Comparison of ENCODE assay signal across 1 cellular context in the genomic region with DNA sequence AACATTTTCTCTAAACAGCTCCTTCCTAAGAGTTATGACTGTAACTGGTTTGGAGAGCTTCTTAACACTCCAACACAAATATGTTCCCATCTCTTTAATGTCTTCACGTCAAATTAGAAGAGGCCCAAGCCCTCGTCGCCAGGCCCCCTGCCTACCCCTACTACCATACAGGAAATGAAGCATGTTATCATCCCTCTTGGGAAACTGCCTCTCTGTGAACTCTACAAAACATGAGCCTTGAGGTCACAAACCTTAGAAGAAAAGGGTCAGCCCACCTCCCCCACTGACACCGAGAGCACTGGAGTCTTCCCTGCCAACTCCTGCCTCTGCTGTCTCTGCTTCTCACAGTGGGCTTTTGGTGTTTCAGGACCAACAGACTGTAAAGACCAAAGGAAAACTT.
TF ChIP-seq lines count a peak whose summit lies in the region.

No MANE protein-coding gene starts in this region.

TF ChIP-seq in HCT116, 20 proteins besides CTCF, POLR2A, EP300 and RAD21 (continued from another document):
- no peak for TF ChIP-seq YY1 (IDR thresholded peaks at IDR 0.05; ENCODE audit: extremely low read depth, insufficient replicate concordance, low read depth, low read length)
- no peak for TF ChIP-seq ELF1 (IDR thresholded peaks at IDR 0.05; ENCODE audit: borderline replicate concordance, low read depth)
- TF ChIP-seq FOSL1 (IDR thresholded peaks at IDR 0.05; ENCODE audit: low read depth), result no peak
- TF ChIP-seq EGR1 (IDR thresholded peaks at IDR 0.05; ENCODE audit: low read depth), result no peak
- TF ChIP-seq TCF7L2 (IDR thresholded peaks at IDR 0.05; ENCODE audit: borderline replicate concordance, extremely low read depth, insufficient read depth, insufficient read length), result no peak
- TF ChIP-seq EZH2 (IDR thresholded peaks at IDR 0.05), result no peak
- no peak for TF ChIP-seq MAX (IDR thresholded peaks at IDR 0.05)
- TF ChIP-seq, protein P1, sequence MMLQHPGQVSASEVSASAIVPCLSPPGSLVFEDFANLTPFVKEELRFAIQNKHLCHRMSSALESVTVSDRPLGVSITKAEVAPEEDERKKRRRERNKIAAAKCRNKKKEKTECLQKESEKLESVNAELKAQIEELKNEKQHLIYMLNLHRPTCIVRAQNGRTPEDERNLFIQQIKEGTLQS (IDR thresholded peaks at IDR 0.05), result no peak
- TF ChIP-seq CEBPB (IDR thresholded peaks at IDR 0.05; ENCODE audit: low read depth), result no peak
- TF ChIP-seq SP1 (IDR thresholded peaks at IDR 0.05; ENCODE audit: low read depth), result no peak
- TF ChIP-seq SRF (IDR thresholded peaks at IDR 0.05; ENCODE audit: low read depth), result no peak
- TF ChIP-seq, protein P2, sequence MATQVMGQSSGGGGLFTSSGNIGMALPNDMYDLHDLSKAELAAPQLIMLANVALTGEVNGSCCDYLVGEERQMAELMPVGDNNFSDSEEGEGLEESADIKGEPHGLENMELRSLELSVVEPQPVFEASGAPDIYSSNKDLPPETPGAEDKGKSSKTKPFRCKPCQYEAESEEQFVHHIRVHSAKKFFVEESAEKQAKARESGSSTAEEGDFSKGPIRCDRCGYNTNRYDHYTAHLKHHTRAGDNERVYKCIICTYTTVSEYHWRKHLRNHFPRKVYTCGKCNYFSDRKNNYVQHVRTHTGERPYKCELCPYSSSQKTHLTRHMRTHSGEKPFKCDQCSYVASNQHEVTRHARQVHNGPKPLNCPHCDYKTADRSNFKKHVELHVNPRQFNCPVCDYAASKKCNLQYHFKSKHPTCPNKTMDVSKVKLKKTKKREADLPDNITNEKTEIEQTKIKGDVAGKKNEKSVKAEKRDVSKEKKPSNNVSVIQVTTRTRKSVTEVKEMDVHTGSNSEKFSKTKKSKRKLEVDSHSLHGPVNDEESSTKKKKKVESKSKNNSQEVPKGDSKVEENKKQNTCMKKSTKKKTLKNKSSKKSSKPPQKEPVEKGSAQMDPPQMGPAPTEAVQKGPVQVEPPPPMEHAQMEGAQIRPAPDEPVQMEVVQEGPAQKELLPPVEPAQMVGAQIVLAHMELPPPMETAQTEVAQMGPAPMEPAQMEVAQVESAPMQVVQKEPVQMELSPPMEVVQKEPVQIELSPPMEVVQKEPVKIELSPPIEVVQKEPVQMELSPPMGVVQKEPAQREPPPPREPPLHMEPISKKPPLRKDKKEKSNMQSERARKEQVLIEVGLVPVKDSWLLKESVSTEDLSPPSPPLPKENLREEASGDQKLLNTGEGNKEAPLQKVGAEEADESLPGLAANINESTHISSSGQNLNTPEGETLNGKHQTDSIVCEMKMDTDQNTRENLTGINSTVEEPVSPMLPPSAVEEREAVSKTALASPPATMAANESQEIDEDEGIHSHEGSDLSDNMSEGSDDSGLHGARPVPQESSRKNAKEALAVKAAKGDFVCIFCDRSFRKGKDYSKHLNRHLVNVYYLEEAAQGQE (IDR thresholded peaks at IDR 0.05; ENCODE audit: low read depth), result no peak
- TF ChIP-seq SIN3A (IDR thresholded peaks at IDR 0.05; ENCODE audit: low read depth), result no peak
- no peak for TF ChIP-seq EZH2phosphoT487 (IDR thresholded peaks at IDR 0.05; ENCODE audit: borderline replicate concordance)
- no peak for TF ChIP-seq JUND (IDR thresholded peaks at IDR 0.05)
TF ChIP-seq in HCT116: peak in this region for 0.
